ENCODE assay signal across 16 cellular contexts in genomic region chr11:14026961-14027360, GRCh38.
A peak's percentile ranks its signal among the peaks of the same experiment; 100 is the strongest.
DNase-seq lines count a peak whose midpoint lies in the region; ATAC-seq, FAIRE-seq and TF ChIP-seq lines count a peak whose summit lies in the region.
"Had no signal": no experiment of that assay in that cellular context is flagged by ENCODE, and none has a peak within 500 bp of the region (broad histone marks: within the 10 kb centered on the region; RNA-seq: fewer than 3 reads in every experiment).

No MANE protein-coding gene starts in this region.

- no peak for TF ChIP-seq RAD21 in liver (IDR thresholded peaks at IDR 0.05)
- no peak for TF ChIP-seq RAD21 in HepG2 (CRISPR knock-in tag; IDR thresholded peaks at IDR 0.05)

- H3K4me3 ChIP-seq in liver (ENCODE audit: low read depth in 1 of 3, low read length in 3 of 3) (no peak overlapping the region), HepG2 (replicated peaks in 1 of 3; ENCODE audit: insufficient read depth in 1 of 3, low read depth in 2 of 3, low read length in 3 of 3) (no peak overlapping the region)
- H3K4me3 ChIP-seq: A549 had no signal

- no peak for DNase-seq in HepG2 (ENCODE audit: low spot score)
- DNase-seq in left ventricle myocardium superior, result peak; percentile 28
- DNase-seq in retina, result peak; percentile 41
- DNase-seq in GOT3 (lab: John Stamatoyannopoulos, UW), result no peak
- DNase-seq: DMS53, Karpas-422, NCI-H1930, NCI-H2171, NCI-H446 treated with DMSO at 0.1 percent for 48 hours, NCI-H748 treated with DMSO at 0.1 percent for 48 hours had no signal

- in situ Hi-C loops in HepG2 (cut with HindIII; ENCODE audit: extremely low pct_ligation_motif_present, low pct_unique_long_range_greater_than_20kb), result no loop called here

- H3K4me1 ChIP-seq in liver (ENCODE audit: control insufficient read depth in 4 of 4, insufficient read depth in 4 of 4, low read length in 3 of 4) (peaks cover 2 to 7% (median 4%) of the 10 kb centered on the region in 4 donors), HepG2 (ENCODE audit: insufficient read depth, low read length) (no peaks in the 10 kb centered on the region)

- TF ChIP-seq CTCF in liver (IDR thresholded peaks at IDR 0.05; ENCODE audit: low read depth, low read length, missing input control) (no peak), HepG2 (CRISPR knock-in tag; IDR thresholded peaks at IDR 0.05) (no peak)

- no peak for TF ChIP-seq POLR2A in HepG2 (IDR thresholded peaks at IDR 0.05; ENCODE audit: insufficient read depth in 1 of 2, low read depth in 2 of 2, low read length in 2 of 2)

- H4K20me1 ChIP-seq in HepG2 (ENCODE audit: insufficient read depth, low read length), result no peaks in the 10 kb centered on the region

- intact Hi-C loops in HepG2 (cut with micrococcal nuclease; ENCODE audit: unreplicated experiment) (no loop called here), left ventricle myocardium superior (cut with micrococcal nuclease) (no loop called here)

- BruUV-seq in HepG2 (replicated peaks; lab: Mats Ljungman, UMichigan), result no TSS peak

- H3K27ac ChIP-seq in liver (ENCODE audit: low read depth in 1 of 2, low read length in 2 of 2) (no peak overlapping the region), HepG2 (ENCODE audit: extremely low read length, insufficient read depth, low read length) (no peak overlapping the region)
- H3K27ac ChIP-seq: A549 had no signal

- H3K79me2 ChIP-seq in HepG2 (ENCODE audit: insufficient read depth, low read length), result no peaks in the 10 kb centered on the region

- WGBS in liver, result 53% methylated on average over 6 of the region's 6 CpGs
- WGBS in HepG2 (ENCODE audit: low lambda C conversion rate), result 3% methylated on average over 6 of the region's 6 CpGs

- POLR2A ChIA-PET in HepG2 (lab: Yijun Ruan, JAX), result no interaction called here

- H3K9ac ChIP-seq in liver (ENCODE audit: low read depth in 1 of 2, low read length in 2 of 2), result no peak overlapping the region
- no peak overlapping the region for H3K9ac ChIP-seq in HepG2 (ENCODE audit: insufficient read depth, low read depth, low read length)

- H3K9me3 ChIP-seq in liver (ENCODE audit: control insufficient read depth in 4 of 4, low read length in 3 of 4), result no peaks in the 10 kb centered on the region
- no peaks in the 10 kb centered on the region for H3K9me3 ChIP-seq in HepG2 (ENCODE audit: low read length)
- H3K9me3 ChIP-seq: A549 had no signal

- no peak overlapping the region for H3K4me2 ChIP-seq in HepG2 (ENCODE audit: low read depth, low read length)
- H3K4me2 ChIP-seq: A549 had no signal

- TF ChIP-seq EP300 in HepG2 (IDR thresholded peaks at IDR 0.05; ENCODE audit: low read depth in 2 of 2, low read length in 2 of 2), result no peak
- TF ChIP-seq EP300 in HepG2 (CRISPR knock-in tag; IDR thresholded peaks at IDR 0.05; ENCODE audit: borderline replicate concordance), result no peak

- FAIRE-seq in HepG2 (lab: Jason Lieb, UNC), result no peak
- FAIRE-seq: A549, GM18507, H1 had no signal

- H3K27me3 ChIP-seq in liver (ENCODE audit: control insufficient read depth in 4 of 4, insufficient read depth in 4 of 4, low read length in 3 of 4) (peaks cover 0 to 9% (median 0%) of the 10 kb centered on the region in 4 donors), HepG2 (ENCODE audit: control insufficient read depth in 1 of 2, insufficient read depth in 2 of 2, low read length in 2 of 2) (peaks cover 0 to 12% of the 10 kb centered on the region in 2 experiments; a peak in 1 of 5 replicates)

- H3K36me3 ChIP-seq in liver (ENCODE audit: control insufficient read depth in 4 of 4, insufficient read depth in 3 of 4, low read depth in 1 of 4, low read length in 3 of 4), result no peaks in the 10 kb centered on the region
- H3K36me3 ChIP-seq in HepG2 (replicated peaks in 1 of 2; ENCODE audit: control insufficient read depth in 1 of 2, insufficient read depth in 2 of 2, low read length in 2 of 2), result no peaks in the 10 kb centered on the region

- CTCF ChIA-PET in HepG2 (lab: Yijun Ruan, JAX; ENCODE audit: low intra/inter-chr PET ratio, low total read pairs), result no interaction called here

- ATAC-seq in HepG2, result no peak
- ATAC-seq in left ventricle myocardium superior, result peak; percentile 65
- ATAC-seq in GM18520 (IDR thresholded peaks at IDR 0.05; ENCODE audit: unreplicated experiment), result no peak
- no peak for ATAC-seq in GM21786 (IDR thresholded peaks at IDR 0.05; ENCODE audit: unreplicated experiment)
- ATAC-seq: A549 had no signal

- no peak overlapping the region for H2AFZ ChIP-seq in HepG2 (ENCODE audit: low read length)

TF ChIP-seq in liver, 16 proteins besides CTCF, POLR2A, EP300 and RAD21:
- TF ChIP-seq EGR1 (IDR thresholded peaks at IDR 0.05; ENCODE audit: low read depth in 2 of 2), result no peak
- TF ChIP-seq MAX (IDR thresholded peaks at IDR 0.05), result no peak
- no peak for TF ChIP-seq FOXA1 (IDR thresholded peaks at IDR 0.05)
- no peak for TF ChIP-seq JUND (IDR thresholded peaks at IDR 0.05)
- TF ChIP-seq HNF4G (IDR thresholded peaks at IDR 0.05), result no peak
- TF ChIP-seq NR2F2 (IDR thresholded peaks at IDR 0.05), result peak; percentile 36

TF ChIP-seq in HepG2, 621 proteins besides CTCF, POLR2A, EP300 and RAD21:
- TF ChIP-seq ZNF549 (CRISPR knock-in tag; IDR thresholded peaks at IDR 0.05) (no peak), HMG20B (CRISPR knock-in tag; conservative IDR thresholded peaks at IDR 0.05) (no peak), KLF12 (CRISPR knock-in tag; IDR thresholded peaks at IDR 0.05; ENCODE audit: borderline replicate concordance) (no peak), AGO1 (IDR thresholded peaks at IDR 0.05; ENCODE audit: low read depth, low read length, poor library complexity, severe bottlenecking) (no peak)
TF ChIP-seq in HepG2: peak in this region for 0.

Comparison
In these comparisons a context has a peak if more than half of its experiments do, and no peak if none do; other contexts are left out.
1. DNase-seq: peak in left ventricle myocardium superior (single experiment) and retina (single experiment); none in HepG2 (single experiment) and GOT3 (single experiment).